Comparison of ENCODE assay signal across 6 cellular contexts in genomic region chr15:32481683-32482082, GRCh38. TPM values are rescaled to one million over a fixed set of nuclear protein-coding genes. Genes with fewer than 3 reads are reported as not detected.
"Had no signal": no experiment of that assay in that cellular context is flagged by ENCODE, and none has a peak within 500 bp of the region (broad histone marks: within the 10 kb centered on the region; RNA-seq: fewer than 3 reads in every experiment).

No MANE protein-coding gene starts in this region.

RNA-seq across cellular contexts. Expression of gene GOLGA8O, which starts 26.2 kb away (rescaled TPM):
- total RNA-seq: glomerular endothelial cell, kidney epithelial cell, lower leg skin, lower lobe of right lung, lung microvascular endothelial cell had no signal
- polyA plus RNA-seq: naive thymus-derived CD4-positive, alpha-beta T cell had no signal
